In genomic region chr10:68087338-68088029, GRCh38 we compare ENCODE assay signal across 15 cellular contexts. TPM values are rescaled to one million over a fixed set of nuclear protein-coding genes. Genes with fewer than 3 reads are reported as not detected.
DNase-seq lines count a peak whose midpoint lies in the region; ATAC-seq and TF ChIP-seq lines count a peak whose summit lies in the region.
"Had no signal": no experiment of that assay in that cellular context is flagged by ENCODE, and none has a peak within 500 bp of the region (broad histone marks: within the 10 kb centered on the region; RNA-seq: fewer than 3 reads in every experiment).

No MANE protein-coding gene starts in this region.

- no peak for TF ChIP-seq EP300 in transverse colon (IDR thresholded peaks at IDR 0.05; ENCODE audit: low read depth)

- H3K4me3 ChIP-seq in BLaER1 (no peak overlapping the region), endodermal cell (ENCODE audit: low read length) (no peak overlapping the region), transverse colon (no peak overlapping the region)
- H3K4me3 ChIP-seq: HAP-1 had no signal

- H3K27ac Mint-ChIP-seq in HFFc6 (peak overlapping the region; percentile 91), endodermal cell (no peak overlapping the region)

- H3K27ac ChIP-seq in BLaER1: no peak overlapping the region
- H3K27ac ChIP-seq in endodermal cell (ENCODE audit: low read depth, low read length): no peak overlapping the region
- no peak overlapping the region for H3K27ac ChIP-seq in transverse colon

- H3K4me1 ChIP-seq in BLaER1: peaks cover 7% of the 10 kb centered on the region
- no peaks in the 10 kb centered on the region for H3K4me1 ChIP-seq in endodermal cell (ENCODE audit: control insufficient read depth, insufficient read depth, low read length)
- no peaks in the 10 kb centered on the region for H3K4me1 ChIP-seq in transverse colon

- peaks cover 78% of the 10 kb centered on the region for H3K4me1 Mint-ChIP-seq in HFFc6 (ENCODE audit: low read depth)
- H3K4me1 Mint-ChIP-seq in endodermal cell: peaks cover 15% of the 10 kb centered on the region

- no peaks in the 10 kb centered on the region for H3K36me3 ChIP-seq in BLaER1
- H3K36me3 ChIP-seq in endodermal cell (ENCODE audit: control insufficient read depth, insufficient read depth, low read length): no peaks in the 10 kb centered on the region
- no peaks in the 10 kb centered on the region for H3K36me3 ChIP-seq in transverse colon
- H3K36me3 ChIP-seq: HAP-1 had no signal

- H3K27me3 ChIP-seq in BLaER1: no peaks in the 10 kb centered on the region
- H3K27me3 ChIP-seq in endodermal cell (ENCODE audit: control insufficient read depth, insufficient read depth, low read length, poor library complexity, severe bottlenecking): no peaks in the 10 kb centered on the region
- peaks cover 4% of the 10 kb centered on the region for H3K27me3 ChIP-seq in transverse colon

- ATAC-seq in HG03432 (IDR thresholded peaks at IDR 0.05; ENCODE audit: unreplicated experiment) (no peak), GM18868 (IDR thresholded peaks at IDR 0.05; ENCODE audit: unreplicated experiment) (no peak), GM21528 (IDR thresholded peaks at IDR 0.05; ENCODE audit: low FRiP score, unreplicated experiment) (no peak)

- DNase-seq in HFFc6: no peak
- DNase-seq in endodermal cell: peak; percentile 63
- peak; percentile 19 for DNase-seq in iPS-NIHi7 (ENCODE audit: extremely low spot score)
- no peak for DNase-seq in transverse colon
- DNase-seq: activated CD4-positive, alpha-beta T cell treated with anti-CD3 and anti-CD28 coated beads for 4 hours; activated T-cell treated with anti-CD3 and anti-CD28 coated beads, Interleukin-2, amount 50 U/mL, for 48 hours; NCI-H146; NCI-H510A; occipital lobe had no signal

- 68 to 70% methylated on average over 3 of the region's 3 CpGs for WGBS in endodermal cell (ENCODE audit: insufficient coverage in 1 of 2, insufficient read length in 1 of 2), 2 experiments
- WGBS in transverse colon (ENCODE audit: low coverage in 1 of 2), 2 donors: 55 to 68% methylated on average over 1 to 3 of the region's 3 CpGs

- H3K27me3 Mint-ChIP-seq in HFFc6 (ENCODE audit: insufficient read depth) (no peaks in the 10 kb centered on the region), endodermal cell (ENCODE audit: insufficient read depth) (no peaks in the 10 kb centered on the region)

- H3K36me3 Mint-ChIP-seq in HFFc6 (ENCODE audit: low read depth) (peaks cover 15% of the 10 kb centered on the region), endodermal cell (ENCODE audit: low read depth) (no peaks in the 10 kb centered on the region)

- peak overlapping the region; percentile 52 for H3K4me2 ChIP-seq in BLaER1

- H4K20me1 ChIP-seq in BLaER1: no peaks in the 10 kb centered on the region

- intact Hi-C loops in transverse colon (cut with DNase I; ENCODE audit: low total_unique reads): no loop called here

- no peak for TF ChIP-seq POLR2A in transverse colon (IDR thresholded peaks at IDR 0.05)

- in situ Hi-C loops in transverse colon (cut with MboI; ENCODE audit: low pct_ligation_motif_present in 1 of 4, low pct_unique_long_range_greater_than_20kb in 1 of 4, low sequenced_read_pairs in 3 of 4): no loop called here

- H3K9ac ChIP-seq in BLaER1: no peak overlapping the region
- no peak overlapping the region for H3K9ac ChIP-seq in endodermal cell (ENCODE audit: extremely low read depth, low read length, poor library complexity, severe bottlenecking)

- no peak for TF ChIP-seq CTCF in HFFc6 (IDR thresholded peaks at IDR 0.05)
- no peak for TF ChIP-seq CTCF in endodermal cell (conservative IDR thresholded peaks at IDR 0.05)
- TF ChIP-seq CTCF in transverse colon (IDR thresholded peaks at IDR 0.05): no peak

- peak overlapping the region; percentile 67 for H3K4me3 Mint-ChIP-seq in HFFc6
- H3K4me3 Mint-ChIP-seq in endodermal cell: no peak overlapping the region

- H3K9me3 Mint-ChIP-seq in HFFc6 (no peaks in the 10 kb centered on the region), endodermal cell (no peaks in the 10 kb centered on the region)

- no peaks in the 10 kb centered on the region for H3K9me3 ChIP-seq in BLaER1
- no peaks in the 10 kb centered on the region for H3K9me3 ChIP-seq in endodermal cell (ENCODE audit: control insufficient read depth, low read length)
- no peaks in the 10 kb centered on the region for H3K9me3 ChIP-seq in transverse colon
- H3K9me3 ChIP-seq: HAP-1 had no signal

RNA-seq across cellular contexts. Expression of gene HERC4, which starts 12.4 kb away (rescaled TPM):
- total RNA-seq in HFFc6 (2021; fragmentation: NEBNext Ultra II Directional; extraction: Animal tissue kit (Norgen Biotek cat#: 25700)): 100 to 1,000 TPM; 220 to 297 (median 279) TPM
- total RNA-seq in endodermal cell (10 to 100 TPM; 53.8 to 60.1 TPM), transverse colon (100 to 1,000 TPM in 2 of 4 donors, 10 to 100 TPM in 2; 32.0 to 154 (median 105) TPM)
- polyA plus RNA-seq in endodermal cell (2013, experiment 1 of 2): 25.8 TPM
- 23.9 TPM for polyA plus RNA-seq in endodermal cell (2013, experiment 2 of 2)

RNA-seq across cellular contexts. Expression of gene MYPN, which starts 21.8 kb away (rescaled TPM):
- total RNA-seq in HFFc6 (2021; fragmentation: NEBNext Ultra II Directional; extraction: Animal tissue kit (Norgen Biotek cat#: 25700)): 10 to 100 TPM; 70.3 to 89.1 (median 80.1) TPM
- not detected for total RNA-seq in endodermal cell
- not detected for polyA plus RNA-seq in endodermal cell (2013, experiment 1 of 2)
- polyA plus RNA-seq in endodermal cell (2013, experiment 2 of 2): not detected
- 1 to 10 TPM in 1 of 4 donors, under 1 TPM in 2, not detected in 1; 0.27 to 1.5 (median 0.79) TPM for total RNA-seq in transverse colon
- total RNA-seq: occipital lobe; T-helper 2 cell treated with Interferon-gamma antibody and Interleukin-4, amounts not matched to agents 100 ng/mL and 5 ng/mL, for 36 hours had no signal

Comparison
In these comparisons a context has a peak if more than half of its experiments do, and no peak if none do; other contexts are left out.
1. DNase-seq: peak in endodermal cell (single experiment) and iPS-NIHi7 (single experiment); none in HFFc6 (single experiment) and transverse colon (single experiment).
2. RNA of gene MYPN, which starts 21.8 kb away (total RNA-seq): 70.3 to 89.1 TPM in HFFc6; 0.27 to 1.5 TPM in transverse colon and not detected in endodermal cell; every median in the first group is over 10 times any median in the second.